13 cellular contexts compared by ENCODE assay signal in genomic region chr9:81028504-81028903, GRCh38.
DNase-seq lines count a peak whose midpoint lies in the region; ATAC-seq and TF ChIP-seq lines count a peak whose summit lies in the region.
"Had no signal": no experiment of that assay in that cellular context is flagged by ENCODE, and none has a peak within 500 bp of the region (broad histone marks: within the 10 kb centered on the region; RNA-seq: fewer than 3 reads in every experiment).

No MANE protein-coding gene starts in this region.

- H3K27ac ChIP-seq in foreskin keratinocyte: no peak overlapping the region
- H3K27ac ChIP-seq: 22Rv1, thoracic aorta had no signal

- H3K27me3 ChIP-seq in foreskin keratinocyte: no peaks in the 10 kb centered on the region

- DNase-seq in DMS79 treated with DMSO at 0.1 percent for 48 hours (lab: John Stamatoyannopoulos, UW) (peak; percentile 4), DMS79 (lab: John Stamatoyannopoulos, UW) (no peak), T1000 (lab: John Stamatoyannopoulos, UW) (peak; percentile 3), foreskin keratinocyte (peak; percentile 91 to 95), stromal cell of bone marrow (ENCODE audit: low read depth) (peak; percentile 79), NCI-H748 treated with DMSO at 0.1 percent for 48 hours (lab: John Stamatoyannopoulos, UW) (no peak)
- DNase-seq: NCI-H510A treated with DMSO at 0.1 percent for 48 hours, nephron progenitor cell had no signal

- TF ChIP-seq CTCF in foreskin keratinocyte (conservative IDR thresholded peaks at IDR 0.05): no peak

- ATAC-seq in foreskin keratinocyte: peak; percentile 96
- no peak for ATAC-seq in HG03520 (IDR thresholded peaks at IDR 0.05; ENCODE audit: unreplicated experiment)
- ATAC-seq in GM18868 (IDR thresholded peaks at IDR 0.05; ENCODE audit: unreplicated experiment): no peak
- ATAC-seq: K562 had no signal

- H3K4me1 ChIP-seq in foreskin keratinocyte: peaks cover 44% of the 10 kb centered on the region

Comparison
In these comparisons a context has a peak if more than half of its experiments do, and no peak if none do; other contexts are left out.
1. DNase-seq: peak in DMS79 treated with DMSO at 0.1 percent for 48 hours (single experiment), T1000 (single experiment), foreskin keratinocyte (2 of 2) and stromal cell of bone marrow (single experiment); none in DMS79 (single experiment) and NCI-H748 treated with DMSO at 0.1 percent for 48 hours (single experiment).